ENCODE assay signal across 8 cellular contexts in the genomic region with DNA sequence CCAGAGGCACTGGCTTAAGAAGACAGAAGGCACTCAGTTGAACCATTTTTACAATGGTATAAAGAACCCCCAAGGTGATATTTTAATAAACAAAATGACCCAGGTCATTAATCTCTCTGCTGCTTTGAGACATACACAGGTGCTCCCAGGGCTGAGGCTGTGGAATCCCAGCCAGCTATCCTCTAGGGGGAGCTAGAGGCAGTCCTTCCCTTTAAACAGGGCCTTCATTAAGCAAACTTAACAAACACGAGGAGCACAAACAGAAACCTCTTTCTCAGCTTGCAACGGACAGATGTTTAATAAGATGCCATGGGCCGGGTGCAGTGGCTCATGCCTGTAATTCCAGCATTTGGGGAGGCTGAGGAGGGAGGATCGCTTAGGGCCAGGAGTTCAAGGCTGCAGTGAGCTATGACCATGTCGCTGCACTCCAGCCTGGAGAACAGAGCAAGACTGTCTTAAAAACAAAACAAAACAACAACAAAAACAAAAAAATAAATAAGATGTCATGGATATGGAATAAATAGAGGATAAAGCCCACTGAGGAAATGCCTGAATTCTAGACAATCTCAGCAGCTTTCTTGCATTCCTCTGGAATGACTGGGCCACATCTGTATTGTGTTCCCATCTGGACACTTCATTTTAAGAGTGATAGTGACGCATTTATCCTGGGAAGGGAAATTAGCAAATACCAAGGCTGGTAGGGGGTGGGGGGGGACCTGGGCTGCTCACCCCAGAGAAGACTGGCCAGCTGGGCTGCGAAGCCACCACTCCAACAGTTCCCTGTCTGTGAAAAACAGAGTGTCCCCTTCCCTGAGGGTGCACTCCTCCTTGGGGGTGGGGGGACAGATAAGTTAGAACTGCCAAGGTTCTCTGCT.
DNase-seq lines count a peak whose midpoint lies in the region; ATAC-seq, FAIRE-seq and TF ChIP-seq lines count a peak whose summit lies in the region.

No MANE protein-coding gene starts in this region.

- no TSS peak for BruUV-seq in MCF 10A (replicated peaks; lab: Mats Ljungman, UMichigan)

- no peaks in the 10 kb centered on the region for H3K27me3 ChIP-seq in keratinocyte (ENCODE audit: control insufficient read depth, extremely low read depth, insufficient read depth, low read length)

- H3K4me3 ChIP-seq in keratinocyte (ENCODE audit: control insufficient read depth in 2 of 3, extremely low read depth in 1 of 3, insufficient read depth in 2 of 3, low read depth in 1 of 3, low read length in 3 of 3) = no peak overlapping the region

- CTCF ChIA-PET in MCF 10A (lab: Yijun Ruan, JAX) = interaction anchor here (0.6 to 1.6 kb wide), 6 partner anchors 25 to 239 kb away, joined by 3 to 5 read pairs (median 3); no protein-coding TSS in a partner anchor

- H3K27me3 Mint-ChIP-seq in T-helper 1 cell treated with Interleukin-12 subunit alpha and Interleukin-12 subunit beta and Interleukin-4 antibody, amounts not matched to agents 30 μg/mL and 1 μg/mL, for 36 hours (ENCODE audit: low read depth) = no peaks in the 10 kb centered on the region
- no peaks in the 10 kb centered on the region for H3K27me3 Mint-ChIP-seq in MCF 10A (ENCODE audit: insufficient read depth, unreplicated experiment)

- H3K9me3 ChIP-seq in keratinocyte (ENCODE audit: control insufficient read depth, low read depth, low read length) = no peaks in the 10 kb centered on the region

- TF ChIP-seq CTCF in MCF 10A (IDR thresholded peaks at IDR 0.05; ENCODE audit: unreplicated experiment) = peak; percentile 59
- TF ChIP-seq CTCF in keratinocyte (optimal IDR thresholded peaks at IDR 0.05 in 1 of 3, IDR thresholded peaks at IDR 0.05 in 1 of 3, conservative IDR thresholded peaks at IDR 0.05 in 1 of 3; ENCODE audit: extremely low read depth in 1 of 3, insufficient read depth in 2 of 3, low read length in 3 of 3) = peak; percentile 78 to 83 (median 78)

- no peaks in the 10 kb centered on the region for H3K36me3 ChIP-seq in keratinocyte (ENCODE audit: control insufficient read depth in 2 of 2, extremely low read depth in 1 of 2, insufficient read depth in 2 of 2, low read length in 2 of 2)

- H3K9ac ChIP-seq in keratinocyte (ENCODE audit: control insufficient read depth, extremely low read depth, insufficient read depth, low read length) = no peak overlapping the region

- no peak overlapping the region for H3K4me3 Mint-ChIP-seq in T-helper 1 cell treated with Interleukin-12 subunit alpha and Interleukin-12 subunit beta and Interleukin-4 antibody, amounts not matched to agents 30 μg/mL and 1 μg/mL, for 36 hours
- H3K4me3 Mint-ChIP-seq in MCF 10A (ENCODE audit: unreplicated experiment) = no peak overlapping the region

- H3K4me1 Mint-ChIP-seq in T-helper 1 cell treated with Interleukin-12 subunit alpha and Interleukin-12 subunit beta and Interleukin-4 antibody, amounts not matched to agents 30 μg/mL and 1 μg/mL, for 36 hours (ENCODE audit: low read depth) = peaks cover 46% of the 10 kb centered on the region
- H3K4me1 Mint-ChIP-seq in MCF 10A (ENCODE audit: insufficient read depth, unreplicated experiment) = peaks cover 7% of the 10 kb centered on the region

- FAIRE-seq in GM12891 (lab: Jason Lieb, UNC) (peak; percentile 50), keratinocyte (lab: Jason Lieb, UNC) (peak; percentile 84)

- peak; percentile 18 for DNase-seq in 8988T
- DNase-seq in GM12891 (ENCODE audit: insufficient read length, low spot score) = peak; percentile 41
- DNase-seq in NCI-H2081 (lab: John Stamatoyannopoulos, UW) = peak; percentile 68 to 76
- peak; percentile 79 for DNase-seq in MCF 10A (ENCODE audit: unreplicated experiment)
- peak; percentile 52 for DNase-seq in keratinocyte (ENCODE audit: low read depth, low spot score)
- DNase-seq in stimulated activated CD4-positive, alpha-beta T cell treated with anti-CD3 and anti-CD28 coated beads, TNF-alpha, amount 100 ng/mL, for 4 hours (ENCODE audit: low read depth in 3 of 3) = peak in 2 of 3 experiments; percentile 24 to 41

- H4K20me1 ChIP-seq in keratinocyte (ENCODE audit: control insufficient read depth, extremely low read depth, insufficient read depth, low read length) = no peaks in the 10 kb centered on the region

- H3K4me2 ChIP-seq in keratinocyte (ENCODE audit: control insufficient read depth, extremely low read depth, insufficient read depth, low read depth, low read length) = peak overlapping the region; percentile 44

- no peaks in the 10 kb centered on the region for H3K9me3 Mint-ChIP-seq in T-helper 1 cell treated with Interleukin-12 subunit alpha and Interleukin-12 subunit beta and Interleukin-4 antibody, amounts not matched to agents 30 μg/mL and 1 μg/mL, for 36 hours
- H3K9me3 Mint-ChIP-seq in MCF 10A (ENCODE audit: unreplicated experiment) = no peaks in the 10 kb centered on the region

- intact Hi-C loops in MCF 10A (cut with micrococcal nuclease) = loop anchor here (1.0 to 5.0 kb wide), 4 partner anchors 79 to 525 kb away; partner anchors contain the start of gene FOXJ3

- no peak for ATAC-seq in GM19452 (IDR thresholded peaks at IDR 0.05; ENCODE audit: unreplicated experiment)

- no peaks in the 10 kb centered on the region for H3K79me2 ChIP-seq in keratinocyte (ENCODE audit: control insufficient read depth, insufficient read depth, low read length)

- H3K4me1 ChIP-seq in keratinocyte (ENCODE audit: control insufficient read depth, extremely low read depth, insufficient read depth, low read length) = peaks cover 8% of the 10 kb centered on the region

- dilution Hi-C loops in keratinocyte (cut with MboI; ENCODE audit: extremely low pct_ligation_motif_present, low sequenced_read_pairs) = no loop called here

- no peak overlapping the region for H2AFZ ChIP-seq in keratinocyte (ENCODE audit: control insufficient read depth, low read length)

- TF ChIP-seq POLR2A in GM12891 (IDR thresholded peaks at IDR 0.05; ENCODE audit: low read depth, low read length) = no peak

- H3K27ac ChIP-seq in keratinocyte (ENCODE audit: control insufficient read depth, insufficient read depth, low read length) = no peak overlapping the region

- peak overlapping the region; percentile 65 for H3K27ac Mint-ChIP-seq in T-helper 1 cell treated with Interleukin-12 subunit alpha and Interleukin-12 subunit beta and Interleukin-4 antibody, amounts not matched to agents 30 μg/mL and 1 μg/mL, for 36 hours
- no peak overlapping the region for H3K27ac Mint-ChIP-seq in MCF 10A (ENCODE audit: low read depth, unreplicated experiment)

- POLR2A ChIA-PET in MCF 10A (lab: Yijun Ruan, JAX) = no interaction called here

- peaks cover 6% of the 10 kb centered on the region for H3K36me3 Mint-ChIP-seq in T-helper 1 cell treated with Interleukin-12 subunit alpha and Interleukin-12 subunit beta and Interleukin-4 antibody, amounts not matched to agents 30 μg/mL and 1 μg/mL, for 36 hours (ENCODE audit: low read depth)
- H3K36me3 Mint-ChIP-seq in MCF 10A (ENCODE audit: insufficient read depth, unreplicated experiment) = no peaks in the 10 kb centered on the region

- H3K9me1 ChIP-seq in keratinocyte (ENCODE audit: control insufficient read depth, extremely low read depth, insufficient read depth, low read length) = peaks cover 3% of the 10 kb centered on the region

TF ChIP-seq in GM12891, 5 proteins besides CTCF, POLR2A, EP300 and RAD21:
- TF ChIP-seq TAF1 (IDR thresholded peaks at IDR 0.05; ENCODE audit: low read depth, low read length) = no peak

Comparison
In these comparisons a context has a peak if more than half of its experiments do, and no peak if none do; other contexts are left out.
1. DNase-seq: peak in every context shown above with its lines; median percentile 79 in MCF 10A; 72 in NCI-H2081; 52 in keratinocyte; 41 in GM12891; 32 in stimulated activated CD4-positive, alpha-beta T cell treated with anti-CD3 and anti-CD28 coated beads, TNF-alpha, amount 100 ng/mL, for 4 hours; 18 in 8988T.